ENCODE assay signal across 19 cellular contexts in the genomic region with DNA sequence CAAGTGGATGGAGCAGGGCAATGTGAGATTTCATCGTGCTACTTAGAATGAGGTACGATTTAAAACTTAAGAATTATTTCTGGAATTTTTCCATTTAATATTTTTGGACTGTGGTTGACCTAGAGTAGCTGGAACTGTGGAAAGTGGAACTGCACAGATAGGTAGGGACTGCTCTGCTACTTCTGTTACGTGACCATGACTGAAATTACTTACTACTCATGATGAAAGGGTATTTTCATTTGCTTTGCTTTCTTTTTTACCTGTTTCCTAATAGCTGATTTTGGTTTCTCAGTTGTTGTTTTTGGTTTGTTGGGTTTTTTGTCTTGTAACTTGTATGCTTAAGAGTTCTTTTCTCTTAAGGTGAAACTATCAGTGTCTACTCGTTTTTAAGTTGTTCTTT. TPM values are rescaled to one million over a fixed set of nuclear protein-coding genes. Genes with fewer than 3 reads are reported as not detected.
DNase-seq lines count a peak whose midpoint lies in the region; ATAC-seq, FAIRE-seq and TF ChIP-seq lines count a peak whose summit lies in the region.
"Had no signal": no experiment of that assay in that cellular context is flagged by ENCODE, and none has a peak within 500 bp of the region (broad histone marks: within the 10 kb centered on the region; RNA-seq: fewer than 3 reads in every experiment).

No MANE protein-coding gene starts in this region.

- H3K4me3 Mint-ChIP-seq in activated T-helper 2 cell treated with anti-CD3 and anti-CD28 coated beads, Interferon-gamma antibody, Interleukin-2, Interleukin-4, amounts not matched to agents 10 μg/mL and 5 μg/mL and 100 μg/mL, durations not matched to agents 14 hours and 24 hours and 36 hours (ENCODE audit: low read depth), result no peak overlapping the region

- no peak overlapping the region for H3K27ac ChIP-seq in coronary artery
- H3K27ac ChIP-seq: esophagus muscularis mucosa, prostate gland, SK-N-MC had no signal

- no peak for FAIRE-seq in RCC 7860 (lab: Jason Lieb, UNC)
- FAIRE-seq: HTR-8/SVneo had no signal

- POLR2A ChIA-PET in GM10248 (lab: Yijun Ruan, JAX), result no interaction called here

- H3K4me1 Mint-ChIP-seq in activated T-helper 2 cell treated with anti-CD3 and anti-CD28 coated beads, Interferon-gamma antibody, Interleukin-2, Interleukin-4, amounts not matched to agents 10 μg/mL and 5 μg/mL and 100 μg/mL, durations not matched to agents 14 hours and 24 hours and 36 hours (ENCODE audit: low read depth), result peaks cover 11% of the 10 kb centered on the region

- no peaks in the 10 kb centered on the region for H3K27me3 Mint-ChIP-seq in activated T-helper 2 cell treated with anti-CD3 and anti-CD28 coated beads, Interferon-gamma antibody, Interleukin-2, Interleukin-4, amounts not matched to agents 10 μg/mL and 5 μg/mL and 100 μg/mL, durations not matched to agents 14 hours and 24 hours and 36 hours (ENCODE audit: low read depth)

- DNase-seq in GM10248 (ENCODE audit: extremely low spot score), result peak; percentile 11
- DNase-seq in RCC 7860 (ENCODE audit: low spot score), result no peak
- no peak for DNase-seq in mesenteric fat pad (ENCODE audit: low spot score)
- DNase-seq in coronary artery (ENCODE audit: low spot score), result no peak
- no peak for DNase-seq in activated T-helper 2 cell treated with anti-CD3 and anti-CD28 coated beads, Interferon-gamma antibody, Interleukin-2, Interleukin-4, amounts not matched to agents 10 μg/mL and 5 μg/mL and 100 μg/mL, durations not matched to agents 14 hours and 24 hours and 36 hours (ENCODE audit: low spot score)
- DNase-seq: ACHN; activated CD4-positive, CD25-positive, alpha-beta regulatory T cell treated with anti-CD3 and anti-CD28 coated beads, Interleukin-2, amount 50 U/mL, for 72 hours; activated effector memory CD4-positive, alpha-beta T cell treated with Interleukin-2 at 50 U/mL for 16 hours; DMS 273 treated with DMSO at 0.1 percent for 48 hours; mesendoderm; NCI-H187 treated with DMSO at 0.1 percent for 48 hours; NK-92 treated with Interleukin-12 subunit alpha and Interleukin-12 subunit beta, amount 100 ng/mL, for 24 hours had no signal

- ATAC-seq in GM19351 (IDR thresholded peaks at IDR 0.05; ENCODE audit: unreplicated experiment), result peak; percentile 74
- ATAC-seq in HG02571 (IDR thresholded peaks at IDR 0.05; ENCODE audit: unreplicated experiment), result peak; percentile 89
- peak; percentile 81 for ATAC-seq in HG03280 (IDR thresholded peaks at IDR 0.05; ENCODE audit: unreplicated experiment)

- no peaks in the 10 kb centered on the region for H3K9me3 Mint-ChIP-seq in activated T-helper 2 cell treated with anti-CD3 and anti-CD28 coated beads, Interferon-gamma antibody, Interleukin-2, Interleukin-4, amounts not matched to agents 10 μg/mL and 5 μg/mL and 100 μg/mL, durations not matched to agents 14 hours and 24 hours and 36 hours

- peaks cover 7% of the 10 kb centered on the region for H3K36me3 Mint-ChIP-seq in activated T-helper 2 cell treated with anti-CD3 and anti-CD28 coated beads, Interferon-gamma antibody, Interleukin-2, Interleukin-4, amounts not matched to agents 10 μg/mL and 5 μg/mL and 100 μg/mL, durations not matched to agents 14 hours and 24 hours and 36 hours (ENCODE audit: low read depth)

- no peak overlapping the region for H3K4me3 ChIP-seq in coronary artery
- H3K4me3 ChIP-seq: esophagus muscularis mucosa, prostate gland, SK-N-MC had no signal

- CTCF ChIA-PET in GM10248 (lab: Yijun Ruan, JAX), result interaction anchor here (0.9 to 6.1 kb wide), 9 partner anchors 8 to 71 kb away, joined by 3 to 53 read pairs (median 4); partner anchors contain the start of gene UBE2E3

- no peak for TF ChIP-seq CTCF in GM10248 (IDR thresholded peaks at IDR 0.05; ENCODE audit: control extremely low read depth, extremely low read depth, low read depth, missing control alignments)
- no peak for TF ChIP-seq CTCF in coronary artery (IDR thresholded peaks at IDR 0.05)

- no peak overlapping the region for H3K27ac Mint-ChIP-seq in activated T-helper 2 cell treated with anti-CD3 and anti-CD28 coated beads, Interferon-gamma antibody, Interleukin-2, Interleukin-4, amounts not matched to agents 10 μg/mL and 5 μg/mL and 100 μg/mL, durations not matched to agents 14 hours and 24 hours and 36 hours

- intact Hi-C loops in activated T-helper 2 cell treated with anti-CD3 and anti-CD28 coated beads, Interferon-gamma antibody, Interleukin-2, Interleukin-4, amounts not matched to agents 10 μg/mL and 5 μg/mL and 100 μg/mL, durations not matched to agents 14 hours and 24 hours and 36 hours (cut with micrococcal nuclease), result no loop called here

RNA-seq across cellular contexts. Expression of gene UBE2E3, which starts 11.4 kb away (rescaled TPM):
- 60.4 TPM for total RNA-seq in mesenteric fat pad
- 49.5 and 53.2 TPM in 2 replicates for total RNA-seq in activated T-helper 2 cell treated with anti-CD3 and anti-CD28 coated beads, Interferon-gamma antibody, Interleukin-2, Interleukin-4, amounts not matched to agents 10 μg/mL and 5 μg/mL and 100 μg/mL, durations not matched to agents 14 hours and 24 hours and 36 hours
